In the genomic region with DNA sequence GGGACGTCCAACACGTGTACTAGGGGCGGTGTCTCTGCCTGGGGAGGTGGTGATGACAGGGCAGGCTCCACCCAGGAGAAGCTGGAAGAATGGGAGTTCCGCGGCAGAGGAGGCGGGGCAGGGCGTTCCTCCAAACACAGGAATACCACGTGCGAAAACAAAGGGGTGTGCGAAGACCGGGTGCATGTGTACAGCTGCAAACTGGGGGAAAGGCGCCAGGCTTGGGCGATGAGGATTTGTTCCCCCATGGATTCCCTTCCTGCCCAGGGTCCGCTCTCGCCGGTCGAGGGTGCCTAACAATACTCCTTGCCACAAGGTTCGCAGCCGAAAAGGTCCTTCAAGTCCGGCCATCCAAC, we compare ENCODE assay signal across 8 cellular contexts. TPM values are rescaled to one million over a fixed set of nuclear protein-coding genes. Genes with fewer than 3 reads are reported as not detected.
DNase-seq lines count a peak whose midpoint lies in the region; ATAC-seq and TF ChIP-seq lines count a peak whose summit lies in the region.

No MANE protein-coding gene starts in this region.

- ATAC-seq in HG03066 (IDR thresholded peaks at IDR 0.05; ENCODE audit: low read depth, unreplicated experiment): peak; percentile 3
- ATAC-seq in activated B cell treated with CpG ODN at 0.5 μM for 24 hours (ENCODE audit: low read depth): peak; percentile 5
- peak; percentile 78 to 87 (median 80) for ATAC-seq in right lobe of liver
- ATAC-seq in GM18858 (IDR thresholded peaks at IDR 0.05; ENCODE audit: unreplicated experiment): no peak

- H3K4me1 Mint-ChIP-seq in activated B cell treated with CpG ODN at 0.5 μM for 24 hours: peaks cover 65% of the 10 kb centered on the region

- H3K36me3 Mint-ChIP-seq in activated B cell treated with CpG ODN at 0.5 μM for 24 hours (ENCODE audit: low read depth): peaks cover 18% of the 10 kb centered on the region

- H3K4me1 ChIP-seq in right lobe of liver: peaks cover 0 to 17% (median 4%) of the 10 kb centered on the region in 4 donors

- CTCF ChIA-PET in activated B cell treated with CpG ODN at 0.5 μM for 24 hours (lab: Charles Lee): no interaction called here

- POLR2A ChIA-PET in activated B cell treated with CpG ODN at 0.5 μM for 24 hours (lab: Charles Lee): interaction anchor here (0.7 to 3.0 kb wide), 8 partner anchors 12 to 381 kb away, joined by 3 to 22 read pairs (median 4); a partner anchor contains a TSS

- DNase-seq in GM13976 (ENCODE audit: low spot score) (peak; percentile 45), NCI-H2227 (lab: John Stamatoyannopoulos, UW; ENCODE audit: unreplicated experiment) (peak; percentile 79), activated B cell treated with CpG ODN at 0.5 μM for 24 hours (no peak), dermis blood vessel endothelial cell (peak; percentile 90), right lobe of liver (peak; percentile 87 to 90 (median 88))
- DNase-seq in stimulated activated CD4-positive, alpha-beta T cell treated with anti-CD3 and anti-CD28 coated beads, Interleukin-4, amount 100 ng/mL, for 24 hours: peak; percentile 61

- no peak for TF ChIP-seq CTCF in GM13976 (IDR thresholded peaks at IDR 0.05; ENCODE audit: borderline replicate concordance, control extremely low read depth, extremely low read depth, insufficient read depth, missing control alignments)
- TF ChIP-seq CTCF in activated B cell treated with CpG ODN at 0.5 μM for 24 hours (IDR thresholded peaks at IDR 0.05): no peak
- TF ChIP-seq CTCF in right lobe of liver (IDR thresholded peaks at IDR 0.05): no peak

- H3K27ac Mint-ChIP-seq in activated B cell treated with CpG ODN at 0.5 μM for 24 hours: peak overlapping the region; percentile 88

- peak overlapping the region; percentile 54 to 87 (median 75) for H3K27ac ChIP-seq in right lobe of liver

- no peaks in the 10 kb centered on the region for H3K9me3 Mint-ChIP-seq in activated B cell treated with CpG ODN at 0.5 μM for 24 hours

- H3K4me3 Mint-ChIP-seq in activated B cell treated with CpG ODN at 0.5 μM for 24 hours: peak overlapping the region; percentile 97

- TF ChIP-seq POLR2A in right lobe of liver (IDR thresholded peaks at IDR 0.05): no peak

- H3K4me3 ChIP-seq in right lobe of liver: peak overlapping the region; percentile 77 to 96 (median 90)

- no peaks in the 10 kb centered on the region for H3K9me3 ChIP-seq in right lobe of liver

- in situ Hi-C loops in GM13976 (cut with MboI; ENCODE audit: low sequenced_read_pairs, unreplicated experiment): loop anchor here (25.0 kb wide), 1 partner anchor 587 kb away; no protein-coding TSS in a partner anchor

- no peaks in the 10 kb centered on the region for H3K27me3 ChIP-seq in right lobe of liver

- WGBS in right lobe of liver (ENCODE audit: insufficient coverage, low coverage, low lambda C conversion rate, missing lambda C conversion rate): under 1% methylated on average over 13 of the region's 20 CpGs

- intact Hi-C loops in activated B cell treated with CpG ODN at 0.5 μM for 24 hours (cut with micrococcal nuclease) (loop anchor here (1.0 kb wide), 2 partner anchors 54 to 58 kb away; a partner anchor contains a TSS), right lobe of liver (cut with DNase I) (loop anchor here in 1 of 2 donors (5.0 kb wide), 1 partner anchor 277 kb away; no protein-coding TSS in a partner anchor)

- no peaks in the 10 kb centered on the region for H3K27me3 Mint-ChIP-seq in activated B cell treated with CpG ODN at 0.5 μM for 24 hours

- H3K36me3 ChIP-seq in right lobe of liver: peaks cover 0 to 3% (median 0%) of the 10 kb centered on the region in 4 donors

RNA-seq across cellular contexts. Expression of a gene that starts 0.5 kb away (rescaled TPM):
- total RNA-seq in activated B cell treated with CpG ODN at 0.5 μM for 24 hours (16.0 and 18.7 TPM in 2 replicates), dermis blood vessel endothelial cell (14.5 and 18.5 TPM in 2 replicates), right lobe of liver (1 to 10 TPM; 4.5 to 8.7 (median 6.8) TPM)

RNA-seq across cellular contexts. Expression of a gene that starts 53.8 kb away (rescaled TPM):
- 34.9 and 38.9 TPM in 2 replicates for total RNA-seq in activated B cell treated with CpG ODN at 0.5 μM for 24 hours
- 22.1 and 26.4 TPM in 2 replicates for total RNA-seq in dermis blood vessel endothelial cell
- total RNA-seq in right lobe of liver: 10 to 100 TPM in 1 of 6 experiments, 1 to 10 TPM in 5; 6.3 to 11.1 (median 8.1) TPM

RNA-seq across cellular contexts. Expression of a gene that starts 57.7 kb away (rescaled TPM):
- total RNA-seq in activated B cell treated with CpG ODN at 0.5 μM for 24 hours (2.9 and 3.8 TPM in 2 replicates), dermis blood vessel endothelial cell (4.4 and 4.6 TPM in 2 replicates), right lobe of liver (1 to 10 TPM in 4 of 6 experiments, under 1 TPM in 2; 0.76 to 3.8 (median 1.7) TPM)
